ENCODE assay signal across 8 cellular contexts in genomic region chr11:66478823-66479740, GRCh38. TPM values are rescaled to one million over a fixed set of nuclear protein-coding genes. Genes with fewer than 3 reads are reported as not detected.
DNase-seq lines count a peak whose midpoint lies in the region; ATAC-seq and TF ChIP-seq lines count a peak whose summit lies in the region.

No MANE protein-coding gene starts in this region.

- ATAC-seq in GM18868 (IDR thresholded peaks at IDR 0.05; ENCODE audit: unreplicated experiment) (no peak), HG02678 (IDR thresholded peaks at IDR 0.05; ENCODE audit: unreplicated experiment) (no peak)

- H3K4me3 ChIP-seq in MG63 (peak overlapping the region; percentile 72), fibroblast of pulmonary artery (replicated peaks; ENCODE audit: low read depth, low read length) (peak overlapping the region; percentile 91)

- peaks cover 17% of the 10 kb centered on the region for H3K36me3 ChIP-seq in MG63

- TF ChIP-seq CTCF in fibroblast of pulmonary artery (IDR thresholded peaks at IDR 0.05; ENCODE audit: low read length, missing control alignments): peak; percentile 77
- peak; percentile 88 for TF ChIP-seq CTCF in neural crest cell (conservative IDR thresholded peaks at IDR 0.05)

- no peaks in the 10 kb centered on the region for H3K36me3 Mint-ChIP-seq in neural crest cell (ENCODE audit: low read depth)

- peak overlapping the region; percentile 89 for H3K27ac Mint-ChIP-seq in neural crest cell (ENCODE audit: unreplicated experiment)

- peaks cover 29% of the 10 kb centered on the region for H3K4me1 Mint-ChIP-seq in neural crest cell

- H3K9me3 Mint-ChIP-seq in neural crest cell: no peaks in the 10 kb centered on the region

- peak; percentile 48 for DNase-seq in NCI-H2171 treated with DMSO at 0.1 percent for 48 hours (lab: John Stamatoyannopoulos, UW)
- no peak for DNase-seq in NCI-H2171 (lab: John Stamatoyannopoulos, UW)
- DNase-seq in MG63: peak; percentile 65
- DNase-seq in activated CD8-positive, alpha-beta memory T cell treated with anti-CD3 and anti-CD28 coated beads, Interleukin-2, amount 50 U/mL, for 48 hours: peak; percentile 66
- DNase-seq in fibroblast of pulmonary artery (ENCODE audit: low read depth): peak; percentile 37
- no peak for DNase-seq in neural crest cell (ENCODE audit: low read depth, low spot score)

- no peaks in the 10 kb centered on the region for H3K9me3 ChIP-seq in MG63

- H3K27me3 Mint-ChIP-seq in neural crest cell (ENCODE audit: low read depth): no peaks in the 10 kb centered on the region

- no peaks in the 10 kb centered on the region for H3K27me3 ChIP-seq in MG63

- peak overlapping the region; percentile 96 for H3K4me3 Mint-ChIP-seq in neural crest cell

RNA-seq across cellular contexts. Expression of gene DPP3, which starts 1.2 kb away (rescaled TPM):
- 57.0 and 124 TPM in 2 replicates for total RNA-seq in MG63 (2014; rRNA removed; shearing (Covaris generic); ENCODE audit: low replicate concordance)
- 66.8 and 68.9 TPM in 2 replicates for total RNA-seq in neural crest cell

RNA-seq across cellular contexts. Expression of gene PELI3, which starts 12.4 kb away (rescaled TPM):
- total RNA-seq in MG63 (2014; rRNA removed; shearing (Covaris generic); ENCODE audit: low replicate concordance): 7.3 and 7.7 TPM in 2 replicates
- 13.3 and 13.6 TPM in 2 replicates for total RNA-seq in neural crest cell

RNA-seq across cellular contexts. Expression of gene BBS1, which starts 31.4 kb away (rescaled TPM):
- 7.7 and 14.7 TPM in 2 replicates for total RNA-seq in MG63 (2014; rRNA removed; shearing (Covaris generic); ENCODE audit: low replicate concordance)
- total RNA-seq in neural crest cell: 54.7 and 56.1 TPM in 2 replicates

RNA-seq across cellular contexts. Expression of gene MRPL11, which starts 40.4 kb away (rescaled TPM):
- total RNA-seq in MG63 (2014; rRNA removed; shearing (Covaris generic); ENCODE audit: low replicate concordance): 92.7 and 167 TPM in 2 replicates
- total RNA-seq in neural crest cell: 91.4 and 92.7 TPM in 2 replicates

RNA-seq across cellular contexts. Expression of gene NPAS4, which starts 58.2 kb away (rescaled TPM):
- total RNA-seq in MG63 (2014; rRNA removed; shearing (Covaris generic); ENCODE audit: low replicate concordance): not detected in 2 replicates
- total RNA-seq in neural crest cell: 0.14 and 0.63 TPM in 2 replicates

Comparison
In these comparisons a context has a peak if more than half of its experiments do, and no peak if none do; other contexts are left out.
1. DNase-seq: peak in NCI-H2171 treated with DMSO at 0.1 percent for 48 hours (single experiment), MG63 (single experiment), activated CD8-positive, alpha-beta memory T cell treated with anti-CD3 and anti-CD28 coated beads, Interleukin-2, amount 50 U/mL, for 48 hours (single experiment) and fibroblast of pulmonary artery (single experiment); none in NCI-H2171 (single experiment) and neural crest cell (single experiment).